ENCODE assay signal across 11 cellular contexts in the genomic region with DNA sequence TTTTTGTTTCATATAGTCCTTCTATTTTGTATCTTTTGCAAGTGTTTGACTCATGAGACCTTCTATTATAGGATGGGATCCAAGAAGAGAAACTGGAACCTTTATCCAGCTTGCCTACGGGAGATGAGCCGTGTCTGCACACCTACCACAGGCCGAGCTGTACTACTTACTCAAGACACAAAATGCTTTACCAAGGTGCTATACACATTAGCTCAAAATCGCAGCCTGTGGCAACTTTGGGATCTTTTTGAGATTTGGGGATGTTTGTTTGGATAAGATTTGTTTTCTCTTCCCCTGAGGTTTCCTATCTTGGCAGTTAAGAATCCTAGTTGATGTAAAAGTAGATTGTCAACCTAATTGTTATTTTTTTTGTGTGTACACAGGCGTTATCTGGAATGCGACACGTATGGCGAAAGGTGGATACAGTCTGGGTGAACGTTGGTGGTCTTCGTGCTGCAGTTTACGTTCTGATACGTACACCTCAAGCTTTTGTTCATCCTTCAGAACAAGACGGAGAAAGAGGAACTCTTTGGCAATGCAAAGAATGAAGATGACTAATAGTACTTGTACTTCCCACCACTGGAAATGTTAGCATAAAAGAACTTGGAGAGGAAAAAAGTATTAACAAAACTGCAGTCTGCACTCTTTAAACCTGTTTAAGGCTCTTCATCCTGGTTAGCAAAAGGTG. TPM values are rescaled to one million over a fixed set of nuclear protein-coding genes. Genes with fewer than 3 reads are reported as not detected.
DNase-seq lines count a peak whose midpoint lies in the region; ATAC-seq, FAIRE-seq and TF ChIP-seq lines count a peak whose summit lies in the region.
"Had no signal": no experiment of that assay in that cellular context is flagged by ENCODE, and none has a peak within 500 bp of the region (broad histone marks: within the 10 kb centered on the region; RNA-seq: fewer than 3 reads in every experiment).

No MANE protein-coding gene starts in this region.

- no peaks in the 10 kb centered on the region for H3K9me3 ChIP-seq in colonic mucosa

- H3K36me3 Mint-ChIP-seq in CD14-positive monocyte = peaks cover 79 to 86% of the 10 kb centered on the region in 2 donors
- peaks cover 32% of the 10 kb centered on the region for H3K36me3 Mint-ChIP-seq in mesothelial cell of epicardium

- in situ Hi-C loops in astrocyte of the spinal cord (cut with HindIII; ENCODE audit: low sequenced_read_pairs) = no loop called here

- no peak overlapping the region for H3K4me3 Mint-ChIP-seq in CD14-positive monocyte
- H3K4me3 Mint-ChIP-seq in mesothelial cell of epicardium = no peak overlapping the region

- H3K4me1 Mint-ChIP-seq in CD14-positive monocyte (peaks cover 6% of the 10 kb centered on the region), mesothelial cell of epicardium (no peaks in the 10 kb centered on the region)

- H3K4me1 ChIP-seq in colonic mucosa = no peaks in the 10 kb centered on the region

- peak; percentile 23 for FAIRE-seq in HTR-8/SVneo (lab: Jason Lieb, UNC)
- FAIRE-seq: TTC549 had no signal

- H3K9me3 Mint-ChIP-seq in CD14-positive monocyte (no peaks in the 10 kb centered on the region), mesothelial cell of epicardium (no peaks in the 10 kb centered on the region)
- H3K9me3 Mint-ChIP-seq: stimulated activated naive CD8-positive, alpha-beta T cell treated with anti-CD3 and anti-CD28 coated beads, Interleukin-15, amount 100 ng/mL, for 72 hours had no signal

- no peaks in the 10 kb centered on the region for H3K27me3 ChIP-seq in colonic mucosa

- TF ChIP-seq CTCF in CD14-positive monocyte (IDR thresholded peaks at IDR 0.05) = no peak
- TF ChIP-seq CTCF in astrocyte of the spinal cord (IDR thresholded peaks at IDR 0.05; ENCODE audit: low read depth, low read length) = no peak
- TF ChIP-seq CTCF in mesothelial cell of epicardium (IDR thresholded peaks at IDR 0.05; ENCODE audit: unreplicated experiment) = no peak
- no peak for TF ChIP-seq CTCF in colonic mucosa (IDR thresholded peaks at IDR 0.05)

- ATAC-seq in GM19035 (IDR thresholded peaks at IDR 0.05; ENCODE audit: unreplicated experiment) = no peak
- ATAC-seq: stimulated activated naive CD8-positive, alpha-beta T cell treated with anti-CD3 and anti-CD28 coated beads, Interleukin-15, amount 100 ng/mL, for 72 hours had no signal

- no peak for DNase-seq in CD14-positive monocyte (ENCODE audit: low spot score)
- no peak for DNase-seq in HTR-8/SVneo (ENCODE audit: insufficient read length, low spot score)
- peak; percentile 51 for DNase-seq in astrocyte of the spinal cord (ENCODE audit: low read depth, low spot score)
- DNase-seq in mesothelial cell of epicardium (ENCODE audit: low spot score in 2 of 2, unreplicated experiment in 2 of 2) = no peak
- no peak for DNase-seq in colonic mucosa
- DNase-seq in NCI-H2107 (lab: John Stamatoyannopoulos, UW) = no peak
- no peak for DNase-seq in NCI-H524 (lab: John Stamatoyannopoulos, UW)
- DNase-seq: NCI-H1436 treated with DMSO at 0.1 percent for 48 hours; stimulated activated naive CD8-positive, alpha-beta T cell treated with anti-CD3 and anti-CD28 coated beads, Interleukin-15, amount 100 ng/mL, for 72 hours had no signal

- intact Hi-C loops in CD14-positive monocyte (cut with micrococcal nuclease) (no loop called here), colonic mucosa (cut with DNase I) (no loop called here)

- H3K27me3 Mint-ChIP-seq in CD14-positive monocyte (ENCODE audit: low read depth in 3 of 3) (no peaks in the 10 kb centered on the region), mesothelial cell of epicardium (ENCODE audit: low read depth) (no peaks in the 10 kb centered on the region)
- H3K27me3 Mint-ChIP-seq: stimulated activated naive CD8-positive, alpha-beta T cell treated with anti-CD3 and anti-CD28 coated beads, Interleukin-15, amount 100 ng/mL, for 72 hours had no signal

- H3K27ac ChIP-seq in colonic mucosa = no peak overlapping the region

- H3K27ac Mint-ChIP-seq in CD14-positive monocyte = peak overlapping the region in 6 of 7 donors; percentile 2 to 80 (median 65)
- H3K27ac Mint-ChIP-seq in mesothelial cell of epicardium = peak overlapping the region; percentile 73

- H3K36me3 ChIP-seq in colonic mucosa = peaks cover 30% of the 10 kb centered on the region

- H3K9ac ChIP-seq in colonic mucosa (ENCODE audit: low read depth in 2 of 2, low read length in 2 of 2) = no peak overlapping the region

- H3K4me3 ChIP-seq in astrocyte of the spinal cord (ENCODE audit: low read depth, low read length) (no peak overlapping the region), colonic mucosa (no peak overlapping the region)

RNA-seq across cellular contexts. Expression of a gene that starts 13.1 kb away (rescaled TPM):
- 10 to 100 TPM in 1 of 2 donors, 1 to 10 TPM in 1; 4.1 to 13.7 TPM for polyA plus RNA-seq in CD14-positive monocyte
- 247 to 256 TPM (median 254 TPM) in 3 replicates for total RNA-seq in mesothelial cell of epicardium
- 10 to 100 TPM; 89.1 to 91.3 TPM for total RNA-seq in colonic mucosa

RNA-seq across cellular contexts. Expression of a gene that starts 21.4 kb away (rescaled TPM):
- polyA plus RNA-seq in CD14-positive monocyte = 10 to 100 TPM; 11.5 to 13.1 TPM
- total RNA-seq in mesothelial cell of epicardium (62.1 to 72.7 TPM (median 63.2 TPM) in 3 replicates), colonic mucosa (10 to 100 TPM; 40.1 to 46.0 TPM)
